6 cellular contexts compared by ENCODE assay signal in the genomic region with DNA sequence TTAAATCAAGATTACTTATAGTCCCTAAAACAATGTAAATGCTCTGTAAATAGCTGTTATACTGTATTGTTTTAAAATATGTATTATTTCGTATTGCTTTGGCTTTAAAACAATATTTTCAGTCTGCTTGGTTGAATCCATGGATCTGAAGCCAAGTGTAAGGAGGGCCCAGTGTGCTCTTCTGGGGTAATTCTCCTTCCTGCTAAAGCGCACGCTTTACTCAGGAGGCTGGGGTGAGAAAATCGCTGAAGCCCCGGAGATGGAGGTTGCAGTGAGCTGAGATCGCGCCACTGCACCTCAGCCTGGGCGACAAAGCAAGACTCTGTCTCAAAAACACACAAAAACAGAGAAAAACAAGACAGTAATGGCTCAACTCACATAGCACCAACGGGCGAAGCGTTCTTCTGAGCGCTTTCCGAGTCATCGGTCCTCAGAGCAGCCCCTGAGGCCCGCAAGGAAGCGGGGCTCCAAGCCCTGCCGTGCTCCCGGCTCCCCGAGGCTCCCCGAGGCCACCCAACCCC. TPM values are rescaled to one million over a fixed set of nuclear protein-coding genes. Genes with fewer than 3 reads are reported as not detected.
DNase-seq lines count a peak whose midpoint lies in the region; ATAC-seq and FAIRE-seq lines count a peak whose summit lies in the region.

No MANE protein-coding gene starts in this region.

- FAIRE-seq in small intestine (lab: Jason Lieb, UNC) = no peak

- H3K9ac ChIP-seq in HUES48 (ENCODE audit: low read depth, low read length) = no peak overlapping the region

- 1 to 2% methylated on average over 20 of the region's 20 CpGs for WGBS in esophagus, 2 donors
- 2% methylated on average over 18 to 20 of the region's 20 CpGs for WGBS in small intestine, 3 donors

- no peak overlapping the region for H3K27ac ChIP-seq in HUES48 (ENCODE audit: low read depth, low read length)
- H3K27ac ChIP-seq in esophagus (ENCODE audit: low read depth in 2 of 2, low read length in 1 of 2) = peak overlapping the region; percentile 36 to 64
- H3K27ac ChIP-seq in small intestine (ENCODE audit: low read depth in 1 of 2, low read length in 1 of 2) = peak overlapping the region; percentile 36 to 57

- no peak for DNase-seq in small intestine
- no peak for DNase-seq in OCI-M2 (lab: John Stamatoyannopoulos, UW; ENCODE audit: unreplicated experiment)
- DNase-seq in AG08396 (ENCODE audit: low spot score) = no peak

- H3K9me3 ChIP-seq in HUES48 (ENCODE audit: control insufficient read depth, insufficient read depth, low read length) (no peaks in the 10 kb centered on the region), esophagus (ENCODE audit: control insufficient read depth in 2 of 2, insufficient read depth in 1 of 2, low read depth in 1 of 2, low read length in 1 of 2) (no peaks in the 10 kb centered on the region), small intestine (ENCODE audit: control insufficient read depth, low read depth) (no peaks in the 10 kb centered on the region)

- H3K4me3 ChIP-seq in HUES48 (ENCODE audit: low read depth, low read length) (peak overlapping the region; percentile 60), esophagus (ENCODE audit: low read depth in 1 of 2, low read length in 2 of 2) (peak overlapping the region; percentile 69 to 70), small intestine (ENCODE audit: low read depth in 1 of 2, low read length in 2 of 2) (peak overlapping the region; percentile 48 to 88)

- H3K36me3 ChIP-seq in HUES48 (ENCODE audit: control insufficient read depth, insufficient read depth, low read length) (no peaks in the 10 kb centered on the region), esophagus (ENCODE audit: control insufficient read depth in 2 of 2, insufficient read depth in 2 of 2, low read length in 1 of 2) (peaks cover 2 to 17% of the 10 kb centered on the region in 2 donors), small intestine (ENCODE audit: control insufficient read depth in 2 of 2, insufficient read depth in 2 of 2, low read length in 2 of 2) (peaks cover 0 to 3% of the 10 kb centered on the region in 2 donors)

- peak; percentile 41 for ATAC-seq in GM18517 (IDR thresholded peaks at IDR 0.05; ENCODE audit: unreplicated experiment)

- peaks cover 14% of the 10 kb centered on the region for H3K27me3 ChIP-seq in HUES48 (ENCODE audit: control insufficient read depth, insufficient read depth, low read length)
- no peaks in the 10 kb centered on the region for H3K27me3 ChIP-seq in esophagus (ENCODE audit: control insufficient read depth in 1 of 2, insufficient read depth in 2 of 2, low read length in 2 of 2)
- no peaks in the 10 kb centered on the region for H3K27me3 ChIP-seq in small intestine (ENCODE audit: control insufficient read depth in 2 of 2, insufficient read depth in 2 of 2, low read length in 2 of 2)

- peaks cover 9% of the 10 kb centered on the region; the same call in 1 of the 2 replicates for H3K4me1 ChIP-seq in HUES48 (ENCODE audit: control insufficient read depth, insufficient read depth, low read length)
- H3K4me1 ChIP-seq in esophagus (ENCODE audit: control insufficient read depth in 2 of 2, insufficient read depth in 2 of 2, low read length in 1 of 2) = peaks cover 4 to 11% of the 10 kb centered on the region in 2 donors
- H3K4me1 ChIP-seq in small intestine (ENCODE audit: control insufficient read depth in 2 of 2, insufficient read depth in 1 of 2, low read depth in 1 of 2, low read length in 1 of 2) = peaks cover 0 to 7% of the 10 kb centered on the region in 2 donors

RNA-seq across cellular contexts. Expression of gene IDUA, which starts 0.4 kb away (rescaled TPM):
- polyA plus RNA-seq in esophagus = 10 to 100 TPM; 10.0 to 17.8 TPM
- 10 to 100 TPM; 10.8 to 13.2 (median 13.0) TPM for polyA plus RNA-seq in small intestine

RNA-seq across cellular contexts. Expression of gene SLC26A1, which starts 6.7 kb away (rescaled TPM):
- under 1 TPM; 0.09 to 0.49 TPM for polyA plus RNA-seq in esophagus
- 1 to 10 TPM in 2 of 3 donors, under 1 TPM in 1; 0.54 to 3.0 (median 2.5) TPM for polyA plus RNA-seq in small intestine

RNA-seq across cellular contexts. Expression of gene DGKQ, which starts 13.1 kb away (rescaled TPM):
- polyA plus RNA-seq in esophagus (1 to 10 TPM; 6.8 to 8.0 TPM), small intestine (10 to 100 TPM; 18.9 to 42.3 (median 31.6) TPM)

RNA-seq across cellular contexts. Expression of gene FGFRL1, which starts 24.9 kb away (rescaled TPM):
- 1 to 10 TPM; 2.3 to 3.4 TPM for polyA plus RNA-seq in esophagus
- polyA plus RNA-seq in small intestine = 10 to 100 TPM in 1 of 3 donors, 1 to 10 TPM in 2; 1.8 to 10.9 (median 4.1) TPM

RNA-seq across cellular contexts. Expression of gene TMEM175, which starts 54.2 kb away (rescaled TPM):
- polyA plus RNA-seq in esophagus (10 to 100 TPM; 16.6 to 32.2 TPM), small intestine (10 to 100 TPM; 23.1 to 29.5 (median 25.4) TPM)
